ENCODE assay signal across 15 cellular contexts in genomic region chr16:85425061-85425662, GRCh38.
DNase-seq lines count a peak whose midpoint lies in the region; ATAC-seq and TF ChIP-seq lines count a peak whose summit lies in the region.
"Had no signal": no experiment of that assay in that cellular context is flagged by ENCODE, and none has a peak within 500 bp of the region (broad histone marks: within the 10 kb centered on the region; RNA-seq: fewer than 3 reads in every experiment).

No MANE protein-coding gene starts in this region.

- no peaks in the 10 kb centered on the region for H3K4me1 ChIP-seq in Karpas-422 (ENCODE audit: low read length)

- H3K36me3 Mint-ChIP-seq in activated CD4-positive, alpha-beta T cell treated with anti-CD3 and anti-CD28 coated beads, Interleukin-2, amount 10 ng/mL, durations not matched to agents 7 days and 5 days (ENCODE audit: low read depth), result no peaks in the 10 kb centered on the region
- H3K36me3 Mint-ChIP-seq in nephron progenitor cell (ENCODE audit: low read depth), result no peaks in the 10 kb centered on the region
- H3K36me3 Mint-ChIP-seq in activated T-helper 17 cell treated with anti-CD3 and anti-CD28 coated beads, Interleukin-2, amount 50 U/mL, for 72 hours (ENCODE audit: low read depth), result no peaks in the 10 kb centered on the region
- H3K36me3 Mint-ChIP-seq: stimulated activated memory B cell treated with anti-CD40 and anti-IgM and Interleukin-4, amounts not matched to agents 10 μg/mL and 1 μg/mL and 100 μg/mL, for 72 hours; type B pancreatic cell had no signal

- no peak for ATAC-seq in activated T-helper 17 cell treated with anti-CD3 and anti-CD28 coated beads, Interleukin-2, amount 50 U/mL, for 72 hours (replicated peaks)
- ATAC-seq: stimulated activated memory B cell treated with anti-CD40 and anti-IgM and Interleukin-4, amounts not matched to agents 10 μg/mL and 1 μg/mL and 100 μg/mL, for 72 hours had no signal

- H3K27me3 Mint-ChIP-seq in activated CD4-positive, alpha-beta T cell treated with anti-CD3 and anti-CD28 coated beads, Interleukin-2, amount 10 ng/mL, durations not matched to agents 7 days and 5 days, result peaks cover 2% of the 10 kb centered on the region
- H3K27me3 Mint-ChIP-seq in nephron progenitor cell (ENCODE audit: low read depth, poor library complexity), result peaks cover 90% of the 10 kb centered on the region
- peaks cover 11% of the 10 kb centered on the region for H3K27me3 Mint-ChIP-seq in activated T-helper 17 cell treated with anti-CD3 and anti-CD28 coated beads, Interleukin-2, amount 50 U/mL, for 72 hours
- H3K27me3 Mint-ChIP-seq: type B pancreatic cell had no signal

- H3K4me3 ChIP-seq in Karpas-422 (ENCODE audit: low read length), result no peak overlapping the region

- H3K79me2 ChIP-seq in Karpas-422 (ENCODE audit: low read length), result no peaks in the 10 kb centered on the region

- no peak overlapping the region for H3K4me2 ChIP-seq in Karpas-422 (ENCODE audit: low read depth, low read length, poor library complexity, severe bottlenecking)

- H4K20me1 ChIP-seq in Karpas-422 (ENCODE audit: insufficient read depth, low read depth, low read length), result 0 out of 2 replicates have a peak, but pooled peaks cover 3% of the 10 kb centered on the region

- no peak overlapping the region for H3K9ac ChIP-seq in Karpas-422 (ENCODE audit: low read length)

- no peaks in the 10 kb centered on the region for H3K9me3 Mint-ChIP-seq in activated CD4-positive, alpha-beta T cell treated with anti-CD3 and anti-CD28 coated beads, Interleukin-2, amount 10 ng/mL, durations not matched to agents 7 days and 5 days
- H3K9me3 Mint-ChIP-seq in nephron progenitor cell, result no peaks in the 10 kb centered on the region
- no peaks in the 10 kb centered on the region for H3K9me3 Mint-ChIP-seq in activated T-helper 17 cell treated with anti-CD3 and anti-CD28 coated beads, Interleukin-2, amount 50 U/mL, for 72 hours
- H3K9me3 Mint-ChIP-seq: stimulated activated memory B cell treated with anti-CD40 and anti-IgM and Interleukin-4, amounts not matched to agents 10 μg/mL and 1 μg/mL and 100 μg/mL, for 72 hours; type B pancreatic cell had no signal

- no peaks in the 10 kb centered on the region for H3K9me3 ChIP-seq in Karpas-422 (ENCODE audit: low read length)

- no peaks in the 10 kb centered on the region for H3K36me3 ChIP-seq in Karpas-422 (ENCODE audit: insufficient read depth, low read length)

- H3K27ac ChIP-seq in Karpas-422 (ENCODE audit: low read length) (no peak overlapping the region), RWPE1 (no peak overlapping the region)

- POLR2A ChIA-PET in activated CD4-positive, alpha-beta T cell treated with anti-CD3 and anti-CD28 coated beads, Interleukin-2, amount 10 ng/mL, durations not matched to agents 7 days and 5 days (lab: Charles Lee), result no interaction called here
- POLR2A ChIA-PET in RWPE1 (lab: Yijun Ruan, JAX; ENCODE audit: low non-redundant PET), result no interaction called here

- DNase-seq in activated CD4-positive, alpha-beta T cell treated with anti-CD3 and anti-CD28 coated beads, Interleukin-2, amount 10 ng/mL, durations not matched to agents 7 days and 5 days, result peak; percentile 5
- no peak for DNase-seq in activated CD4-positive, alpha-beta T cell treated with anti-CD3 and anti-CD28 coated beads for 48 hours
- peak; percentile 80 for DNase-seq in DMS153 (lab: John Stamatoyannopoulos, UW)
- peak; percentile 81 to 84 for DNase-seq in SHP77 (lab: John Stamatoyannopoulos, UW)
- peak; percentile 2 for DNase-seq in nephron progenitor cell
- DNase-seq in Karpas-422, result no peak
- no peak for DNase-seq in RWPE1 (ENCODE audit: low spot score)
- DNase-seq: activated CD4-positive, alpha-beta T cell treated with anti-CD3 and anti-CD28 coated beads, Interleukin-2, amount 50 U/mL, for 4 hours; AML-193; kidney glomerular epithelial cell; MM.1S; T-helper 9 cell had no signal

- H2AFZ ChIP-seq in Karpas-422 (ENCODE audit: low read length), result no peak overlapping the region

- CTCF ChIA-PET in activated CD4-positive, alpha-beta T cell treated with anti-CD3 and anti-CD28 coated beads, Interleukin-2, amount 10 ng/mL, durations not matched to agents 7 days and 5 days (lab: Charles Lee), result interaction anchor here (1.0 to 3.6 kb wide), 2 partner anchors 9 to 185 kb away, joined by 4 to 11 read pairs; no protein-coding TSS in a partner anchor
- CTCF ChIA-PET in RWPE1 (lab: Yijun Ruan, JAX), result interaction anchor here (0.5 to 1.2 kb wide), 3 partner anchors 9 to 128 kb away, joined by 3 to 4 read pairs (median 3); no protein-coding TSS in a partner anchor

- peaks cover 2% of the 10 kb centered on the region for H3K4me1 Mint-ChIP-seq in activated CD4-positive, alpha-beta T cell treated with anti-CD3 and anti-CD28 coated beads, Interleukin-2, amount 10 ng/mL, durations not matched to agents 7 days and 5 days
- peaks cover 31% of the 10 kb centered on the region for H3K4me1 Mint-ChIP-seq in nephron progenitor cell
- H3K4me1 Mint-ChIP-seq in activated T-helper 17 cell treated with anti-CD3 and anti-CD28 coated beads, Interleukin-2, amount 50 U/mL, for 72 hours, result no peaks in the 10 kb centered on the region

- H3K9me2 ChIP-seq in Karpas-422 (replicated peaks; ENCODE audit: insufficient read depth, low read length), result no peaks in the 10 kb centered on the region

- TF ChIP-seq CTCF in nephron progenitor cell (IDR thresholded peaks at IDR 0.05) (no peak), RWPE1 (conservative IDR thresholded peaks at IDR 0.05; ENCODE audit: low read depth) (no peak)

- no peak overlapping the region for H3K27ac Mint-ChIP-seq in activated CD4-positive, alpha-beta T cell treated with anti-CD3 and anti-CD28 coated beads, Interleukin-2, amount 10 ng/mL, durations not matched to agents 7 days and 5 days
- H3K27ac Mint-ChIP-seq in nephron progenitor cell, result no peak overlapping the region
- H3K27ac Mint-ChIP-seq in activated T-helper 17 cell treated with anti-CD3 and anti-CD28 coated beads, Interleukin-2, amount 50 U/mL, for 72 hours, result no peak overlapping the region
- H3K27ac Mint-ChIP-seq: stimulated activated memory B cell treated with anti-CD40 and anti-IgM and Interleukin-4, amounts not matched to agents 10 μg/mL and 1 μg/mL and 100 μg/mL, for 72 hours; type B pancreatic cell had no signal

- H3K27me3 ChIP-seq in Karpas-422 (ENCODE audit: low read length), result no peaks in the 10 kb centered on the region

- H3K4me3 Mint-ChIP-seq in activated CD4-positive, alpha-beta T cell treated with anti-CD3 and anti-CD28 coated beads, Interleukin-2, amount 10 ng/mL, durations not matched to agents 7 days and 5 days, result no peak overlapping the region
- H3K4me3 Mint-ChIP-seq in nephron progenitor cell, result no peak overlapping the region
- no peak overlapping the region for H3K4me3 Mint-ChIP-seq in activated T-helper 17 cell treated with anti-CD3 and anti-CD28 coated beads, Interleukin-2, amount 50 U/mL, for 72 hours
- H3K4me3 Mint-ChIP-seq: stimulated activated memory B cell treated with anti-CD40 and anti-IgM and Interleukin-4, amounts not matched to agents 10 μg/mL and 1 μg/mL and 100 μg/mL, for 72 hours; type B pancreatic cell had no signal

Comparison
In these comparisons a context has a peak if more than half of its experiments do, and no peak if none do; other contexts are left out.
1. DNase-seq: peak in activated CD4-positive, alpha-beta T cell treated with anti-CD3 and anti-CD28 coated beads, Interleukin-2, amount 10 ng/mL, durations not matched to agents 7 days and 5 days (single experiment), DMS153 (single experiment), SHP77 (2 of 2) and nephron progenitor cell (single experiment); none in activated CD4-positive, alpha-beta T cell treated with anti-CD3 and anti-CD28 coated beads for 48 hours (single experiment), Karpas-422 (single experiment) and RWPE1 (single experiment).